10 cellular contexts compared by ENCODE assay signal in genomic region chr11:76049506-76049905, GRCh38.
"Had no signal": no experiment of that assay in that cellular context is flagged by ENCODE, and none has a peak within 500 bp of the region (broad histone marks: within the 10 kb centered on the region; RNA-seq: fewer than 3 reads in every experiment).

No MANE protein-coding gene starts in this region.

- H3K4me1 ChIP-seq: foreskin keratinocyte, parathyroid adenoma, prostate gland had no signal

- H3K27ac ChIP-seq: coronary artery, dorsolateral prefrontal cortex, foreskin keratinocyte, parathyroid adenoma, prostate gland had no signal

- H3K4me3 ChIP-seq: coronary artery, dorsolateral prefrontal cortex, prostate gland, smooth muscle cell had no signal

- H3K9me3 ChIP-seq: prostate gland had no signal

- H3K9ac ChIP-seq: parathyroid adenoma had no signal

- H3K36me3 ChIP-seq: prostate gland had no signal

- H3K27me3 ChIP-seq: dorsolateral prefrontal cortex, foreskin keratinocyte had no signal

- DNase-seq: dorsolateral prefrontal cortex; effector CD8-positive, alpha-beta T cell; foreskin keratinocyte; occipital lobe; stimulated activated CD4-positive, alpha-beta T cell treated with anti-CD3 and anti-CD28 coated beads, Interleukin-2, amount 100 ng/mL, for 48 hours; stimulated activated naive CD4-positive, alpha-beta T cell treated with Interleukin-2 at 50 U/mL for 16 hours had no signal
